In the genomic region with DNA sequence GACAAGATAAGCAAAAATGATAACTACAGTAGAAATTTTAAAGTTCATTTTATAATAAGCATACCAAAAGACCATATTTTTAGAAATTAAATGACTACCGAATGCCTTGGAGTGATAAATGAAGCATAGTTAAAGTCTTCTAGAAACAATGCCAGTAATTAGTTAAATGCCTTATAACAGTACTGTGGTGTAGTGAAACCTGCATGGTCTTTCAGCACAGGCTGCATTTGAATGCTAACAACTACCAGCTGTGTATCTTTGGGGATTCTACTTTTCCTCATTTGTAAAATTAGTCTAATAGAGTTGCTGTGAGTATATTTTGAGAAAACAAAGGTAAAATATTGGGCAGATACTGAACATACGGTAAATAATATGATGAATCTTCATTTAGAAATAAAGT, we compare ENCODE assay signal across 21 cellular contexts. TPM values are rescaled to one million over a fixed set of nuclear protein-coding genes. Genes with fewer than 3 reads are reported as not detected.
"Had no signal": no experiment of that assay in that cellular context is flagged by ENCODE, and none has a peak within 500 bp of the region (broad histone marks: within the 10 kb centered on the region; RNA-seq: fewer than 3 reads in every experiment).

No MANE protein-coding gene starts in this region.

- H3K4me3 ChIP-seq: cardiac muscle cell, SK-N-MC had no signal

- ATAC-seq: activated T-helper 17 cell treated with anti-CD3 and anti-CD28 coated beads, Interleukin-2, amount 50 U/mL, for 72 hours; T-cell had no signal

- H3K9me3 Mint-ChIP-seq: activated CD4-positive, alpha-beta memory T cell treated with anti-CD3 and anti-CD28 coated beads, Interleukin-2, amount 10 ng/mL, durations not matched to agents 7 days and 5 days; activated naive CD4-positive, alpha-beta T cell treated with anti-CD3 and anti-CD28 coated beads, Interleukin-2, amount 10 ng/mL, durations not matched to agents 7 days and 5 days had no signal

- H3K27me3 Mint-ChIP-seq: activated naive CD4-positive, alpha-beta T cell treated with anti-CD3 and anti-CD28 coated beads, Interleukin-2, amount 10 ng/mL, durations not matched to agents 7 days and 5 days had no signal

- H3K27ac Mint-ChIP-seq: activated CD4-positive, alpha-beta memory T cell treated with anti-CD3 and anti-CD28 coated beads, Interleukin-2, amount 10 ng/mL, durations not matched to agents 7 days and 5 days; activated naive CD4-positive, alpha-beta T cell treated with anti-CD3 and anti-CD28 coated beads, Interleukin-2, amount 10 ng/mL, durations not matched to agents 7 days and 5 days; activated naive CD8-positive, alpha-beta T cell treated with anti-CD3 and anti-CD28 coated beads for 36 hours; activated T-helper 17 cell treated with anti-CD3 and anti-CD28 coated beads, Interleukin-2, amount 50 U/mL, for 72 hours; T-cell had no signal

- H3K27ac ChIP-seq: brain microvascular endothelial cell, cardiac muscle cell, SK-N-MC had no signal

- H3K36me3 ChIP-seq: brain microvascular endothelial cell, cardiac muscle cell had no signal

- DNase-seq: activated CD4-positive, alpha-beta memory T cell treated with anti-CD3 and anti-CD28 coated beads, Interleukin-2, amount 10 ng/mL, durations not matched to agents 7 days and 5 days; activated CD4-positive, alpha-beta T cell treated with anti-CD3 and anti-CD28 coated beads, Interleukin-2, amount 50 U/mL, for 1 hour; activated CD4-positive, CD25-positive, alpha-beta regulatory T cell; activated gamma-delta T cell; activated naive CD4-positive, alpha-beta T cell treated with anti-CD3 and anti-CD28 coated beads, Interleukin-2, amount 10 ng/mL, durations not matched to agents 7 days and 5 days; activated naive CD8-positive, alpha-beta T cell treated with anti-CD3 and anti-CD28 coated beads for 36 hours; activated T-cell treated with anti-CD3 and anti-CD28 coated beads for 4 hours; activated T-cell treated with anti-CD3 and anti-CD28 coated beads, Interleukin-2, amount 50 U/mL, for 48 hours; brain microvascular endothelial cell; NCI-H1092; NCI-H2107; NCI-H2171 treated with DMSO at 0.1 percent for 48 hours; NCI-H226; T-cell; T1000 had no signal

- H3K27me3 ChIP-seq: brain microvascular endothelial cell, cardiac muscle cell had no signal

- H3K4me3 Mint-ChIP-seq: activated CD4-positive, alpha-beta memory T cell treated with anti-CD3 and anti-CD28 coated beads, Interleukin-2, amount 10 ng/mL, durations not matched to agents 7 days and 5 days; activated naive CD4-positive, alpha-beta T cell treated with anti-CD3 and anti-CD28 coated beads, Interleukin-2, amount 10 ng/mL, durations not matched to agents 7 days and 5 days; activated naive CD8-positive, alpha-beta T cell treated with anti-CD3 and anti-CD28 coated beads for 36 hours; activated T-helper 17 cell treated with anti-CD3 and anti-CD28 coated beads, Interleukin-2, amount 50 U/mL, for 72 hours; T-cell had no signal

- H3K4me1 Mint-ChIP-seq: activated CD4-positive, alpha-beta memory T cell treated with anti-CD3 and anti-CD28 coated beads, Interleukin-2, amount 10 ng/mL, durations not matched to agents 7 days and 5 days; activated naive CD4-positive, alpha-beta T cell treated with anti-CD3 and anti-CD28 coated beads, Interleukin-2, amount 10 ng/mL, durations not matched to agents 7 days and 5 days; activated naive CD8-positive, alpha-beta T cell treated with anti-CD3 and anti-CD28 coated beads for 36 hours; activated T-helper 17 cell treated with anti-CD3 and anti-CD28 coated beads, Interleukin-2, amount 50 U/mL, for 72 hours; T-cell had no signal

- H3K36me3 Mint-ChIP-seq: activated naive CD4-positive, alpha-beta T cell treated with anti-CD3 and anti-CD28 coated beads, Interleukin-2, amount 10 ng/mL, durations not matched to agents 7 days and 5 days; activated naive CD8-positive, alpha-beta T cell treated with anti-CD3 and anti-CD28 coated beads for 36 hours; T-cell had no signal

RNA-seq across cellular contexts. Expression of a gene that starts 25.1 kb away (rescaled TPM):
- total RNA-seq: activated CD4-positive, alpha-beta memory T cell treated with anti-CD3 and anti-CD28 coated beads, Interleukin-2, amount 10 ng/mL, durations not matched to agents 7 days and 5 days; activated CD8-positive, alpha-beta memory T cell treated with anti-CD3 and anti-CD28 coated beads for 36 hours; activated naive CD8-positive, alpha-beta T cell treated with anti-CD3 and anti-CD28 coated beads for 36 hours; activated T-helper 17 cell treated with anti-CD3 and anti-CD28 coated beads, Interleukin-2, amount 50 U/mL, for 72 hours; MCF 10A; OCI-LY7 had no signal
